19 cellular contexts compared by ENCODE assay signal in the genomic region with DNA sequence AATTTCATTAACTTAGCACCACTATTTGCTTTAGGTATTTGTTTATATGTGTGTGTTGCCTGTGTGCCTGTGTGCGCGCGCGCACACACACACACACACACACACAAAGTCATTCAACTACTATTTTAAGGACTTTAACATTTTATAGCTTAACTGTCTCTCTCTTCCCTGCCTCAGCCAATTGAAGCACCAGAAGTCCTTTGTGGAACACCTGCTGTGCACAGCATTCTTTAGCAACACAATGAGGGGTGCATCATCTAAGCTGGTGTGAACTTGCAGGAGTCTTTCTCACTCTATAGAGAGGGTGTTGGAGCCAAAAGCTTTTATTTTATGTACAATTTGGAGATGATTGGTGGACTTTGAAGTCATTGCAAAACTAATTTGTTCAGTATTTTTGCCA. TPM values are rescaled to one million over a fixed set of nuclear protein-coding genes. Genes with fewer than 3 reads are reported as not detected.
DNase-seq lines count a peak whose midpoint lies in the region; ATAC-seq and TF ChIP-seq lines count a peak whose summit lies in the region.
"Had no signal": no experiment of that assay in that cellular context is flagged by ENCODE, and none has a peak within 500 bp of the region (broad histone marks: within the 10 kb centered on the region; RNA-seq: fewer than 3 reads in every experiment).

No MANE protein-coding gene starts in this region.

- H3K4me1 ChIP-seq in HAP-1: peaks cover 35% of the 10 kb centered on the region
- no peaks in the 10 kb centered on the region for H3K4me1 ChIP-seq in NT2/D1 (ENCODE audit: insufficient read depth, insufficient read length)

- peak; percentile 67 to 75 for DNase-seq in HAP-1 (ENCODE audit: low spot score in 2 of 2)
- DNase-seq in NT2/D1 (ENCODE audit: low read depth, low spot score): peak; percentile 91
- DNase-seq in iPS DF 4.7 (ENCODE audit: extremely low read depth, low spot score): peak; percentile 78
- DNase-seq in neural crest cell (ENCODE audit: low read depth, low spot score): no peak
- DNase-seq in erythroblast (lab: John Stamatoyannopoulos, UW): no peak
- no peak for DNase-seq in KBM-7
- DNase-seq in activated CD8-positive, alpha-beta memory T cell treated with anti-CD3 and anti-CD28 coated beads, Interleukin-2, amount 50 U/mL, for 48 hours: no peak
- DNase-seq: AML-193, DMS79 treated with DMSO at 0.1 percent for 48 hours, HCEC 1CT, KG1, NCI-H187, NCI-H2107, NCI-H446 had no signal

- H3K27me3 Mint-ChIP-seq in neural crest cell (ENCODE audit: low read depth): no peaks in the 10 kb centered on the region

- no peaks in the 10 kb centered on the region for H3K9me3 ChIP-seq in HAP-1
- no peaks in the 10 kb centered on the region for H3K9me3 ChIP-seq in NT2/D1 (ENCODE audit: insufficient read depth, low read length)

- no peak overlapping the region for H3K27ac Mint-ChIP-seq in neural crest cell (ENCODE audit: unreplicated experiment)
- H3K27ac Mint-ChIP-seq: CD14-positive monocyte had no signal

- H3K4me3 ChIP-seq in HAP-1 (no peak overlapping the region), NT2/D1 (ENCODE audit: insufficient read length, low read depth) (no peak overlapping the region)

- peak overlapping the region; percentile 4 for H3K4me3 Mint-ChIP-seq in neural crest cell
- H3K4me3 Mint-ChIP-seq: CD14-positive monocyte had no signal

- no peak overlapping the region for H3K9ac ChIP-seq in NT2/D1 (ENCODE audit: insufficient read length, low read depth)

- H3K4me1 Mint-ChIP-seq in neural crest cell: peaks cover 20% of the 10 kb centered on the region
- H3K4me1 Mint-ChIP-seq: CD14-positive monocyte had no signal

- no peaks in the 10 kb centered on the region for H3K9me3 Mint-ChIP-seq in neural crest cell
- H3K9me3 Mint-ChIP-seq: CD14-positive monocyte had no signal

- H3K27me3 ChIP-seq in HAP-1 (ENCODE audit: low read depth) (no peaks in the 10 kb centered on the region), NT2/D1 (ENCODE audit: insufficient read depth, insufficient read length) (no peaks in the 10 kb centered on the region)

- H3K36me3 ChIP-seq in HAP-1 (replicated peaks): no peaks in the 10 kb centered on the region
- no peaks in the 10 kb centered on the region for H3K36me3 ChIP-seq in NT2/D1 (ENCODE audit: insufficient read depth, insufficient read length, low read length)

- in situ Hi-C loops in HAP-1 (cut with MboI; ENCODE audit: low sequenced_read_pairs) (no loop called here), KBM-7 (cut with MboI; ENCODE audit: low pct_unique_long_range_greater_than_20kb, low sequenced_read_pairs) (no loop called here)

- TF ChIP-seq POLR2A in erythroblast (IDR thresholded peaks at IDR 0.05; ENCODE audit: low read length): no peak

- TF ChIP-seq CTCF in neural crest cell (conservative IDR thresholded peaks at IDR 0.05): no peak

- H3K36me3 Mint-ChIP-seq in neural crest cell (ENCODE audit: low read depth): no peaks in the 10 kb centered on the region
- H3K36me3 Mint-ChIP-seq: CD14-positive monocyte had no signal

- no peak for ATAC-seq in GM19035 (IDR thresholded peaks at IDR 0.05; ENCODE audit: unreplicated experiment)
- ATAC-seq: Right ventricle myocardium inferior had no signal

RNA-seq across cellular contexts. Expression of a gene that starts 31.3 kb away (rescaled TPM):
- 21.8 and 22.1 TPM in 2 replicates for total RNA-seq in neural crest cell
- total RNA-seq: G401, OCI-LY7 had no signal

Comparison
In these comparisons a context has a peak if more than half of its experiments do, and no peak if none do; other contexts are left out.
1. DNase-seq: peak in HAP-1 (2 of 2), NT2/D1 (single experiment) and iPS DF 4.7 (single experiment); none in neural crest cell (single experiment), erythroblast (0 of 2), KBM-7 (single experiment) and activated CD8-positive, alpha-beta memory T cell treated with anti-CD3 and anti-CD28 coated beads, Interleukin-2, amount 50 U/mL, for 48 hours (single experiment).